ENCODE assay signal across 9 cellular contexts in genomic region chrX:153885968-153886903, GRCh38. TPM values are rescaled to one million over a fixed set of nuclear protein-coding genes. Genes with fewer than 3 reads are reported as not detected.
DNase-seq lines count a peak whose midpoint lies in the region; ATAC-seq and TF ChIP-seq lines count a peak whose summit lies in the region.
"Had no signal": no experiment of that assay in that cellular context is flagged by ENCODE, and none has a peak within 500 bp of the region (broad histone marks: within the 10 kb centered on the region; RNA-seq: fewer than 3 reads in every experiment).

TSS of gene L1CAM (minus strand) at chrX:153886173. CDS start at chrX:153875836, 10,337 bp downstream.

- H3K4me3 Mint-ChIP-seq in CD8-positive, alpha-beta T cell: peak within 1 kb of the TSS; percentile 43
- H3K4me3 Mint-ChIP-seq in brain (peak within 1 kb of the TSS; percentile 68 to 92 (median 83)), naive B cell (peak within 1 kb of the TSS; percentile 56 to 85 (median 72))

- H3K36me3 Mint-ChIP-seq in CD8-positive, alpha-beta T cell: no peaks in the 10 kb centered on the region
- H3K36me3 Mint-ChIP-seq in brain (no peaks in the 10 kb centered on the region), naive B cell (no peaks in the 10 kb centered on the region)

- H3K9ac ChIP-seq in HUES64 (ENCODE audit: low read depth, low read length): peak within 1 kb of the TSS; percentile 54

- H3K9me3 Mint-ChIP-seq in CD8-positive, alpha-beta T cell: no peaks in the 10 kb centered on the region
- H3K9me3 Mint-ChIP-seq in brain (peaks cover 0 to 39% (median 3%) of the 10 kb centered on the region in 5 experiments), naive B cell (peaks cover 0 to 4% (median 0%) of the 10 kb centered on the region in 7 donors)

- H3K27ac ChIP-seq in CD8-positive, alpha-beta T cell (ENCODE audit: low read depth, low read length): no peak within 1 kb of the TSS
- no peak within 1 kb of the TSS for H3K27ac ChIP-seq in HUES64 (ENCODE audit: low read depth, low read length)

- no peak for TF ChIP-seq CTCF in CD8-positive, alpha-beta T cell (IDR thresholded peaks at IDR 0.05)
- TF ChIP-seq CTCF in brain (conservative IDR thresholded peaks at IDR 0.05): no peak

- intact Hi-C loops in CD8-positive, alpha-beta T cell (cut with DNase I, micrococcal nuclease): no loop called here

- no peaks in the 10 kb centered on the region for H3K36me3 ChIP-seq in CD8-positive, alpha-beta T cell (ENCODE audit: insufficient read depth, low read length)
- no peaks in the 10 kb centered on the region for H3K36me3 ChIP-seq in HUES64 (ENCODE audit: insufficient read depth, low read length)

- POLR2A ChIA-PET in CD8-positive, alpha-beta T cell (lab: Charles Lee): interaction anchor here (0.9 kb wide), 1 partner anchor 18 kb away, joined by 3 read pairs; the partner anchor contains the start of gene AVPR2

- H3K27me3 ChIP-seq in CD8-positive, alpha-beta T cell (ENCODE audit: insufficient read depth, low read length): peaks cover 6% of the 10 kb centered on the region
- peaks cover 35% of the 10 kb centered on the region for H3K27me3 ChIP-seq in HUES64 (ENCODE audit: insufficient read depth, low read length)

- H3K4me3 ChIP-seq in CD8-positive, alpha-beta T cell (ENCODE audit: low read depth, low read length): no peak within 1 kb of the TSS
- peak within 1 kb of the TSS; percentile 49 for H3K4me3 ChIP-seq in HUES64 (ENCODE audit: low read length)

- peaks cover 15% of the 10 kb centered on the region for H3K27me3 Mint-ChIP-seq in CD8-positive, alpha-beta T cell (ENCODE audit: low read depth)
- H3K27me3 Mint-ChIP-seq in brain (peaks cover 34% of the 10 kb centered on the region), naive B cell (peaks cover 8 to 24% (median 23%) of the 10 kb centered on the region in 3 donors)

- peaks cover 9% of the 10 kb centered on the region for H3K4me1 ChIP-seq in CD8-positive, alpha-beta T cell (ENCODE audit: insufficient read depth, low read length)
- peaks cover 30% of the 10 kb centered on the region for H3K4me1 ChIP-seq in HUES64 (ENCODE audit: insufficient read depth, low read length)

- DNase-seq in CD8-positive, alpha-beta T cell: peak in 2 of 7 experiments; percentile 30
- DNase-seq in naive B cell (no peak), NCI-H1436 (lab: John Stamatoyannopoulos, UW) (no peak)
- DNase-seq: kidney glomerular epithelial cell had no signal

- ATAC-seq in CD8-positive, alpha-beta T cell: peak; percentile 48
- ATAC-seq in naive B cell (ENCODE audit: low read depth in 2 of 2) (peak in 1 of 2 donors; percentile 21), GM21423 (IDR thresholded peaks at IDR 0.05; ENCODE audit: unreplicated experiment) (no peak), GM18909 (IDR thresholded peaks at IDR 0.05; ENCODE audit: poor library complexity, unreplicated experiment) (no peak), HG03457 (IDR thresholded peaks at IDR 0.05; ENCODE audit: unreplicated experiment) (no peak)

- H3K27ac Mint-ChIP-seq in CD8-positive, alpha-beta T cell: no peak within 1 kb of the TSS
- H3K27ac Mint-ChIP-seq in brain (peak within 1 kb of the TSS in 2 of 5 experiments; percentile 84 to 97), naive B cell (peak within 1 kb of the TSS in 3 of 6 donors; percentile 39 to 82 (median 58))

- H3K9me3 ChIP-seq in CD8-positive, alpha-beta T cell (ENCODE audit: low read length): no peaks in the 10 kb centered on the region
- H3K9me3 ChIP-seq in HUES64 (ENCODE audit: insufficient read depth, low read depth, low read length): no peaks in the 10 kb centered on the region

- WGBS in HUES64: under 1% methylated on average over 63 of the region's 94 CpGs

- H3K4me1 Mint-ChIP-seq in CD8-positive, alpha-beta T cell (ENCODE audit: low read depth): peaks cover 1% of the 10 kb centered on the region
- H3K4me1 Mint-ChIP-seq in brain (peaks cover 14% of the 10 kb centered on the region), naive B cell (peaks cover 13 to 39% (median 21%) of the 10 kb centered on the region in 3 donors)

- CTCF ChIA-PET in CD8-positive, alpha-beta T cell (lab: Charles Lee): interaction anchor here (0.7 kb wide), 1 partner anchor 96 kb away, joined by 3 read pairs; no protein-coding TSS in a partner anchor

RNA-seq across cellular contexts. Expression of gene L1CAM, which starts in this region (rescaled TPM):
- total RNA-seq in CD8-positive, alpha-beta T cell: under 1 TPM in 1 of 2 experiments, not detected in 1; 0.05 TPM
- polyA plus RNA-seq in HUES64 (2013, experiment 1 of 2): 11.7 TPM
- polyA plus RNA-seq in HUES64 (2013, experiment 2 of 2): 12.6 TPM
- polyA plus RNA-seq in brain (ENCODE audit: insufficient read depth, low read depth, low replicate concordance): 91.5 TPM
- polyA plus RNA-seq in naive B cell (ENCODE audit: low read depth in 6 of 6): 1 to 10 TPM in 5 of 6 donors, not detected in 1; 1.1 to 2.1 (median 1.2) TPM

Comparison
In these comparisons a context has a peak if more than half of its experiments do, and no peak if none do; other contexts are left out.
1. RNA of gene L1CAM (polyA plus RNA-seq): 91.5 TPM in brain (single experiment); 1.1 to 2.1 TPM in naive B cell; every median in the first group is over 10 times any median in the second.
2. Peak in ATAC-seq in CD8-positive, alpha-beta T cell; RNA of the gene not detected or under 1 TPM.
3. Peak in every context shown above with its lines, with median percentiles within 50 percentile points of each other: H3K4me3 Mint-ChIP-seq.